ENCODE assay signal across 8 cellular contexts in genomic region chr3:138328341-138328740, GRCh38. TPM values are rescaled to one million over a fixed set of nuclear protein-coding genes. Genes with fewer than 3 reads are reported as not detected.
A peak's percentile ranks its signal among the peaks of the same experiment; 100 is the strongest.
DNase-seq lines count a peak whose midpoint lies in the region; ATAC-seq and TF ChIP-seq lines count a peak whose summit lies in the region.
"Had no signal": no experiment of that assay in that cellular context is flagged by ENCODE, and none has a peak within 500 bp of the region (broad histone marks: within the 10 kb centered on the region; RNA-seq: fewer than 3 reads in every experiment).

No MANE protein-coding gene starts in this region.

- peak overlapping the region in 6 of 7 donors; percentile 20 to 98 (median 72) for H3K27ac Mint-ChIP-seq in CD4-positive, alpha-beta memory T cell
- no peak overlapping the region for H3K27ac Mint-ChIP-seq in HFFc6
- no peak overlapping the region for H3K27ac Mint-ChIP-seq in activated CD4-positive, alpha-beta memory T cell treated with anti-CD3 and anti-CD28 coated beads, Interleukin-2, amount 10 ng/mL, durations not matched to agents 7 days and 5 days

- no peak; the same call in 1 of the 2 replicates for TF ChIP-seq CTCF in HFFc6 (IDR thresholded peaks at IDR 0.05)

- H3K4me1 Mint-ChIP-seq in CD4-positive, alpha-beta memory T cell, result peaks cover 18 to 48% (median 28%) of the 10 kb centered on the region in 4 donors
- peaks cover 33% of the 10 kb centered on the region for H3K4me1 Mint-ChIP-seq in HFFc6 (ENCODE audit: low read depth)
- H3K4me1 Mint-ChIP-seq in activated CD4-positive, alpha-beta memory T cell treated with anti-CD3 and anti-CD28 coated beads, Interleukin-2, amount 10 ng/mL, durations not matched to agents 7 days and 5 days, result peaks cover 36% of the 10 kb centered on the region

- no peak overlapping the region for H3K4me3 ChIP-seq in CD4-positive, alpha-beta memory T cell (ENCODE audit: low read length in 2 of 2)
- H3K4me3 ChIP-seq in mesenchymal stem cell (ENCODE audit: insufficient read depth in 1 of 2, low read depth in 1 of 2, low read length in 2 of 2), result peak overlapping the region in 1 of 2 experiments; percentile 80

- H2BK5ac ChIP-seq in mesenchymal stem cell (ENCODE audit: low read depth, low read length, poor library complexity, severe bottlenecking), result no peak overlapping the region

- peaks cover 14% of the 10 kb centered on the region for H3K4me1 ChIP-seq in CD4-positive, alpha-beta memory T cell (ENCODE audit: insufficient read depth, low read length)
- H3K4me1 ChIP-seq in mesenchymal stem cell (ENCODE audit: control insufficient read depth, insufficient read depth, low read depth, low read length), result peaks cover 4% of the 10 kb centered on the region

- no peak overlapping the region for H3K18ac ChIP-seq in mesenchymal stem cell (ENCODE audit: low read depth in 1 of 2, low read length in 2 of 2)

- H3K9ac ChIP-seq in mesenchymal stem cell (ENCODE audit: low read length), result peak overlapping the region; percentile 77

- no peaks in the 10 kb centered on the region for H3K27me3 Mint-ChIP-seq in CD4-positive, alpha-beta memory T cell
- peaks cover 5% of the 10 kb centered on the region for H3K27me3 Mint-ChIP-seq in HFFc6 (ENCODE audit: insufficient read depth)
- no peaks in the 10 kb centered on the region for H3K27me3 Mint-ChIP-seq in activated CD4-positive, alpha-beta memory T cell treated with anti-CD3 and anti-CD28 coated beads, Interleukin-2, amount 10 ng/mL, durations not matched to agents 7 days and 5 days

- H4K91ac ChIP-seq in mesenchymal stem cell (ENCODE audit: low read length), result no peak overlapping the region

- peaks cover 0 to 5% of the 10 kb centered on the region in 2 donors for H3K36me3 Mint-ChIP-seq in CD4-positive, alpha-beta memory T cell
- H3K36me3 Mint-ChIP-seq in HFFc6 (ENCODE audit: low read depth), result no peaks in the 10 kb centered on the region
- no peaks in the 10 kb centered on the region for H3K36me3 Mint-ChIP-seq in activated CD4-positive, alpha-beta memory T cell treated with anti-CD3 and anti-CD28 coated beads, Interleukin-2, amount 10 ng/mL, durations not matched to agents 7 days and 5 days (ENCODE audit: low read depth)
- H3K36me3 Mint-ChIP-seq: stimulated activated memory B cell treated with anti-CD40 and anti-IgM and Interleukin-4, amounts not matched to agents 10 μg/mL and 1 μg/mL and 100 μg/mL, for 72 hours had no signal

- no peak for DNase-seq in CD4-positive, alpha-beta memory T cell
- DNase-seq in HFFc6 (peak; percentile 22), mesenchymal stem cell (peak; percentile 51), LoVo (ENCODE audit: low spot score) (no peak), NCI-H128 (lab: John Stamatoyannopoulos, UW; ENCODE audit: unreplicated experiment) (no peak)
- no peak for DNase-seq in activated CD4-positive, alpha-beta memory T cell treated with anti-CD3 and anti-CD28 coated beads, Interleukin-2, amount 10 ng/mL, durations not matched to agents 7 days and 5 days

- no peak overlapping the region for H3K4me2 ChIP-seq in mesenchymal stem cell (ENCODE audit: low read length, poor library complexity, severe bottlenecking)

- no peak overlapping the region for H4K8ac ChIP-seq in mesenchymal stem cell (ENCODE audit: low read length)

- no peak for ATAC-seq in activated CD4-positive, CD25-positive, alpha-beta regulatory T cell treated with anti-CD3 and anti-CD28 coated beads, Interleukin-2, amount 50 U/mL, for 24 hours

- no peaks in the 10 kb centered on the region for H3K36me3 ChIP-seq in CD4-positive, alpha-beta memory T cell (ENCODE audit: insufficient read depth, low read length)
- no peaks in the 10 kb centered on the region for H3K36me3 ChIP-seq in mesenchymal stem cell (ENCODE audit: control insufficient read depth in 1 of 2, insufficient read depth in 2 of 2, low read depth in 1 of 2, low read length in 2 of 2)

- no peak overlapping the region for H2BK120ac ChIP-seq in mesenchymal stem cell (ENCODE audit: low read depth, low read length)

- no peak overlapping the region for H3K23ac ChIP-seq in mesenchymal stem cell (ENCODE audit: low read length in 2 of 2)

- H3K14ac ChIP-seq in mesenchymal stem cell (ENCODE audit: low read length in 2 of 2), result no peak overlapping the region

- H3K9me3 Mint-ChIP-seq in CD4-positive, alpha-beta memory T cell, result no peaks in the 10 kb centered on the region
- H3K9me3 Mint-ChIP-seq in HFFc6, result no peaks in the 10 kb centered on the region
- H3K9me3 Mint-ChIP-seq in activated CD4-positive, alpha-beta memory T cell treated with anti-CD3 and anti-CD28 coated beads, Interleukin-2, amount 10 ng/mL, durations not matched to agents 7 days and 5 days, result no peaks in the 10 kb centered on the region
- H3K9me3 Mint-ChIP-seq: stimulated activated memory B cell treated with anti-CD40 and anti-IgM and Interleukin-4, amounts not matched to agents 10 μg/mL and 1 μg/mL and 100 μg/mL, for 72 hours had no signal

- no peak overlapping the region for H2BK12ac ChIP-seq in mesenchymal stem cell (ENCODE audit: low read length in 2 of 2)

- 42% methylated on average over 2 of the region's 2 CpGs for WGBS in mesenchymal stem cell

- intact Hi-C loops in CD4-positive, alpha-beta memory T cell (cut with micrococcal nuclease), result loop anchor here (2.0 to 5.0 kb wide), 4 partner anchors 20 to 589 kb away; partner anchors contain the start of genes DZIP1L and MRAS

- no peaks in the 10 kb centered on the region for H3K79me1 ChIP-seq in mesenchymal stem cell (replicated peaks; ENCODE audit: low read length, poor library complexity, severe bottlenecking)

- H2AFZ ChIP-seq in mesenchymal stem cell (ENCODE audit: low read depth, low read length), result no peak overlapping the region

- H3K27me3 ChIP-seq in CD4-positive, alpha-beta memory T cell (ENCODE audit: insufficient read depth, low read length), result no peaks in the 10 kb centered on the region
- H3K27me3 ChIP-seq in mesenchymal stem cell (ENCODE audit: control insufficient read depth in 1 of 2, insufficient read depth in 1 of 2, low read length in 2 of 2), result peaks cover 0 to 7% of the 10 kb centered on the region in 2 experiments

- H3K4ac ChIP-seq in mesenchymal stem cell (ENCODE audit: low read depth in 1 of 2, low read length in 2 of 2), result no peak overlapping the region

- no peak overlapping the region for H2AK5ac ChIP-seq in mesenchymal stem cell (ENCODE audit: low read length, severe bottlenecking)

- H3K4me3 Mint-ChIP-seq in CD4-positive, alpha-beta memory T cell, result peak overlapping the region; percentile 30 to 99 (median 75)
- H3K4me3 Mint-ChIP-seq in HFFc6, result peak overlapping the region; percentile 89
- peak overlapping the region; percentile 56 for H3K4me3 Mint-ChIP-seq in activated CD4-positive, alpha-beta memory T cell treated with anti-CD3 and anti-CD28 coated beads, Interleukin-2, amount 10 ng/mL, durations not matched to agents 7 days and 5 days

- H2BK15ac ChIP-seq in mesenchymal stem cell (ENCODE audit: low read depth, poor library complexity, severe bottlenecking), result no peak overlapping the region

- no peak overlapping the region for H3K27ac ChIP-seq in CD4-positive, alpha-beta memory T cell (ENCODE audit: low read depth, low read length)
- H3K27ac ChIP-seq in mesenchymal stem cell (ENCODE audit: low read length, poor library complexity, severe bottlenecking), result no peak overlapping the region

- H3K9me3 ChIP-seq in CD4-positive, alpha-beta memory T cell (ENCODE audit: control insufficient read depth in 1 of 2, low read length in 2 of 2), result no peaks in the 10 kb centered on the region
- no peaks in the 10 kb centered on the region for H3K9me3 ChIP-seq in mesenchymal stem cell (ENCODE audit: control insufficient read depth, low read length)

- POLR2A ChIA-PET in CD4-positive, alpha-beta memory T cell (lab: Charles Lee; ENCODE audit: partially characterized antibody), result interaction anchor here (1.7 kb wide), 1 partner anchor 154 kb away, joined by 7 read pairs; the partner anchor contains the start of gene DBR1
- POLR2A ChIA-PET in activated CD4-positive, alpha-beta memory T cell treated with anti-CD3 and anti-CD28 coated beads, Interleukin-2, amount 10 ng/mL, durations not matched to agents 7 days and 5 days (lab: Charles Lee), result interaction anchor here (0.9 to 1.2 kb wide), 2 partner anchors 137 to 141 kb away, joined by 3 to 7 read pairs; partner anchors contain the start of gene ARMC8

- CTCF ChIA-PET in CD4-positive, alpha-beta memory T cell (lab: Charles Lee; ENCODE audit: partially characterized antibody), result interaction anchor here (0.7 to 2.8 kb wide), 20 partner anchors 8 to 586 kb away, joined by 3 to 11 read pairs (median 4); partner anchors contain the start of genes ARMC8 and DBR1
- CTCF ChIA-PET in activated CD4-positive, alpha-beta memory T cell treated with anti-CD3 and anti-CD28 coated beads, Interleukin-2, amount 10 ng/mL, durations not matched to agents 7 days and 5 days (lab: Charles Lee), result interaction anchor here (0.9 to 1.6 kb wide), 8 partner anchors 10 to 595 kb away, joined by 3 to 5 read pairs (median 3); no protein-coding TSS in a partner anchor

RNA-seq across cellular contexts. Expression of gene NME9, which starts 1.3 kb away (rescaled TPM):
- total RNA-seq in CD4-positive, alpha-beta memory T cell, result 1 to 10 TPM; 1.0 to 1.4 TPM
- 1 to 10 TPM in 1 of 2 donors, under 1 TPM in 1; 0.80 to 1.1 TPM for polyA plus RNA-seq in CD4-positive, alpha-beta memory T cell
- not detected for total RNA-seq in HFFc6 (2021; fragmentation: NEBNext Ultra II Directional; extraction: Animal tissue kit (Norgen Biotek cat#: 25700))
- total RNA-seq in activated CD4-positive, alpha-beta memory T cell treated with anti-CD3 and anti-CD28 coated beads, Interleukin-2, amount 10 ng/mL, durations not matched to agents 7 days and 5 days, result under 1 TPM; 0.20 to 0.43 TPM
- polyA plus RNA-seq in mesenchymal stem cell (2013, experiment 1 of 2), result 0.04 TPM
- polyA plus RNA-seq in mesenchymal stem cell (2013, experiment 2 of 2), result not detected

RNA-seq across cellular contexts. Expression of gene MRAS, which starts 20.0 kb away (rescaled TPM):
- total RNA-seq in CD4-positive, alpha-beta memory T cell, result 1 to 10 TPM; 1.3 to 2.0 TPM
- not detected for polyA plus RNA-seq in CD4-positive, alpha-beta memory T cell
- total RNA-seq in HFFc6 (2021; fragmentation: NEBNext Ultra II Directional; extraction: Animal tissue kit (Norgen Biotek cat#: 25700)), result 10 to 100 TPM; 62.7 to 97.4 (median 76.1) TPM
- not detected for total RNA-seq in activated CD4-positive, alpha-beta memory T cell treated with anti-CD3 and anti-CD28 coated beads, Interleukin-2, amount 10 ng/mL, durations not matched to agents 7 days and 5 days
- polyA plus RNA-seq in mesenchymal stem cell (2013, experiment 1 of 2), result 15.9 TPM
- 18.1 TPM for polyA plus RNA-seq in mesenchymal stem cell (2013, experiment 2 of 2)

Comparison
In these comparisons a context has a peak if more than half of its experiments do, and no peak if none do; other contexts are left out.
1. DNase-seq: peak in HFFc6 (single experiment) and mesenchymal stem cell (single experiment); none in CD4-positive, alpha-beta memory T cell (0 of 5), activated CD4-positive, alpha-beta memory T cell treated with anti-CD3 and anti-CD28 coated beads, Interleukin-2, amount 10 ng/mL, durations not matched to agents 7 days and 5 days (single experiment), LoVo (single experiment) and NCI-H128 (single experiment).
2. H3K27ac Mint-ChIP-seq: peak in CD4-positive, alpha-beta memory T cell (6 of 7); none in HFFc6 (single experiment) and activated CD4-positive, alpha-beta memory T cell treated with anti-CD3 and anti-CD28 coated beads, Interleukin-2, amount 10 ng/mL, durations not matched to agents 7 days and 5 days (single experiment).
3. RNA of gene MRAS, which starts 20.0 kb away (total RNA-seq): 62.7 to 97.4 TPM in HFFc6; 1.3 to 2.0 TPM in CD4-positive, alpha-beta memory T cell and not detected in activated CD4-positive, alpha-beta memory T cell treated with anti-CD3 and anti-CD28 coated beads, Interleukin-2, amount 10 ng/mL, durations not matched to agents 7 days and 5 days; every median in the first group is over 10 times any median in the second.
4. Peak in every context shown above with its lines, with median percentiles within 50 percentile points of each other: H3K4me3 Mint-ChIP-seq.